In genomic region chr16:86052115-86052670, GRCh38 we compare ENCODE assay signal across 28 cellular contexts.
"Had no signal": no experiment of that assay in that cellular context is flagged by ENCODE, and none has a peak within 500 bp of the region (broad histone marks: within the 10 kb centered on the region; RNA-seq: fewer than 3 reads in every experiment).

No MANE protein-coding gene starts in this region.

- H3K4me3 ChIP-seq: heart left ventricle, hepatocyte, lower lobe of right lung, neural progenitor cell, ovary, prostate gland, right lobe of liver, stomach, testis, thyroid gland, transverse colon, upper lobe of left lung, vagina had no signal

- H3K9me3 ChIP-seq: heart left ventricle, lower lobe of right lung, ovary, prostate gland, right lobe of liver, stomach, testis, thyroid gland, transverse colon, upper lobe of left lung, vagina had no signal

- ATAC-seq: left cardiac atrium; left lobe of liver; left ventricle myocardium superior; lower lobe of right lung; naive thymus-derived CD8-positive, alpha-beta T cell; right lobe of liver; stimulated activated naive B cell treated with anti-CD40 and anti-IgM and Interleukin-4, amounts not matched to agents 10 μg/mL and 1 μg/mL and 100 μg/mL, for 72 hours; stimulated activated naive CD8-positive, alpha-beta T cell treated with anti-CD3 and anti-CD28 coated beads, Interleukin-15, Interleukin-2, amounts not matched to agents 100 U/mL and 50 U/mL, for 24 hours had no signal

- H3K27me3 ChIP-seq: ovary, right lobe of liver, testis, thyroid gland, upper lobe of left lung, vagina had no signal

- H3K4me1 ChIP-seq: heart left ventricle, neural progenitor cell, prostate gland, right lobe of liver, stomach, testis, thyroid gland, vagina had no signal

- H3K4me2 ChIP-seq: hepatocyte, neural progenitor cell had no signal

- H2AFZ ChIP-seq: hepatocyte, neural progenitor cell had no signal

- H3K9me3 Mint-ChIP-seq: nephron progenitor cell; neural progenitor cell; stimulated activated naive B cell treated with anti-CD40 and anti-IgM and Interleukin-4, amounts not matched to agents 10 μg/mL and 1 μg/mL and 100 μg/mL, for 72 hours had no signal

- H3K36me3 ChIP-seq: heart left ventricle, lower lobe of right lung, neural progenitor cell, ovary, prostate gland, right lobe of liver, stomach, thyroid gland, transverse colon, upper lobe of left lung, vagina had no signal

- DNase-seq: glutamatergic neuron; heart left ventricle; islet precursor cell; kidney glomerular epithelial cell; left cardiac atrium; left ventricle myocardium superior; lower lobe of right lung; mammary epithelial cell; ovary; small intestine; stimulated activated CD4-positive, alpha-beta T cell treated with anti-CD3 and anti-CD28 coated beads, Interleukin-1b, Interleukin-23, amount 100 ng/mL, for 48 hours; stimulated activated CD4-positive, alpha-beta T cell treated with anti-CD3 and anti-CD28 coated beads, Interleukin-2, amount 100 ng/mL, for 48 hours; stimulated activated CD4-positive, alpha-beta T cell treated with anti-CD3 and anti-CD28 coated beads, Interleukin-4, amount 100 ng/mL, for 4 hours; stimulated activated naive B cell treated with anti-CD40 and anti-IgM and Interleukin-4, amounts not matched to agents 10 μg/mL and 1 μg/mL and 100 μg/mL, for 72 hours; stimulated activated naive CD8-positive, alpha-beta T cell treated with anti-CD3 and anti-CD28 coated beads, Interleukin-15, Interleukin-2, amounts not matched to agents 100 U/mL and 50 U/mL, for 24 hours; stomach; testis; thyroid gland; transverse colon; upper lobe of left lung had no signal

- H3K9ac ChIP-seq: neural progenitor cell had no signal

- H3K27ac ChIP-seq: hepatocyte, lower lobe of right lung, neural progenitor cell, ovary, prostate gland, right lobe of liver, stomach, testis, thyroid gland, transverse colon, vagina had no signal

- H3K4me3 Mint-ChIP-seq: naive thymus-derived CD8-positive, alpha-beta T cell; neural progenitor cell; stimulated activated naive B cell treated with anti-CD40 and anti-IgM and Interleukin-4, amounts not matched to agents 10 μg/mL and 1 μg/mL and 100 μg/mL, for 72 hours had no signal

- H3K36me3 Mint-ChIP-seq: naive thymus-derived CD8-positive, alpha-beta T cell; neural progenitor cell; stimulated activated naive B cell treated with anti-CD40 and anti-IgM and Interleukin-4, amounts not matched to agents 10 μg/mL and 1 μg/mL and 100 μg/mL, for 72 hours had no signal

- H3K27ac Mint-ChIP-seq: naive thymus-derived CD8-positive, alpha-beta T cell; nephron progenitor cell; neural progenitor cell; stimulated activated naive B cell treated with anti-CD40 and anti-IgM and Interleukin-4, amounts not matched to agents 10 μg/mL and 1 μg/mL and 100 μg/mL, for 72 hours had no signal

- H3K79me2 ChIP-seq: hepatocyte had no signal
